ENCODE assay signal across 2 cellular contexts in the genomic region with DNA sequence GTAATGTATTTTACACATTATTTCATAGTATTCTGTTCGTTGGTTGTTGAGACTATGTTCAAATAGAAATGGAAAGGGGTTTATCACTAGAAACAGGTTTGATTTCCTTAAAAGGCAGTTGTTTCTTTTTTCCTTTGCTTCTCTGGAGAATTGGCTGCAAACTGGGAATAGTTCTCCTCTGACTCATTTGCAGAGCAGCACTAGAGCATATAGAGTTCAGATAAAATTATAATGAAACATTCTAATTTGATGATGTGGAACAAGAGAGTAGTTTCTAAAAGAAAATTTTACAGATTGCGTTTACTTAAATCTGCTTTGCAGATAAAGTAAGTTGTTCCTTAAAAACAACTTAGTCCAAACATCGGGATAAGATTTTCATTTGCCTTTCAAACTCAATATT.
TF ChIP-seq lines count a peak whose summit lies in the region.

No MANE protein-coding gene starts in this region.

TF ChIP-seq in A549, 52 proteins besides CTCF, POLR2A, EP300 and RAD21:
- TF ChIP-seq BHLHE40 (IDR thresholded peaks at IDR 0.05; ENCODE audit: low read depth, low read length) (no peak), JUNB (IDR thresholded peaks at IDR 0.05) (no peak), MAZ (IDR thresholded peaks at IDR 0.05; ENCODE audit: borderline replicate concordance, low read depth, low read length) (no peak)

TF ChIP-seq in H1, 55 proteins besides CTCF, POLR2A, EP300 and RAD21:
- TF ChIP-seq SIN3A (conservative IDR thresholded peaks at IDR 0.05 in 1 of 2, IDR thresholded peaks at IDR 0.05 in 1 of 2; ENCODE audit: low read depth in 1 of 2, low read length in 2 of 2): no peak
- TF ChIP-seq KDM4A (IDR thresholded peaks at IDR 0.05; ENCODE audit: low read depth, low read length, severe bottlenecking): no peak
- TF ChIP-seq, protein P1, sequence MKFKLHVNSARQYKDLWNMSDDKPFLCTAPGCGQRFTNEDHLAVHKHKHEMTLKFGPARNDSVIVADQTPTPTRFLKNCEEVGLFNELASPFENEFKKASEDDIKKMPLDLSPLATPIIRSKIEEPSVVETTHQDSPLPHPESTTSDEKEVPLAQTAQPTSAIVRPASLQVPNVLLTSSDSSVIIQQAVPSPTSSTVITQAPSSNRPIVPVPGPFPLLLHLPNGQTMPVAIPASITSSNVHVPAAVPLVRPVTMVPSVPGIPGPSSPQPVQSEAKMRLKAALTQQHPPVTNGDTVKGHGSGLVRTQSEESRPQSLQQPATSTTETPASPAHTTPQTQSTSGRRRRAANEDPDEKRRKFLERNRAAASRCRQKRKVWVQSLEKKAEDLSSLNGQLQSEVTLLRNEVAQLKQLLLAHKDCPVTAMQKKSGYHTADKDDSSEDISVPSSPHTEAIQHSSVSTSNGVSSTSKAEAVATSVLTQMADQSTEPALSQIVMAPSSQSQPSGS (IDR thresholded peaks at IDR 0.05; ENCODE audit: low read length): no peak
- no peak for TF ChIP-seq GABPA (IDR thresholded peaks at IDR 0.05; ENCODE audit: borderline replicate concordance, insufficient read depth, low read length)
- TF ChIP-seq JUND (IDR thresholded peaks at IDR 0.05; ENCODE audit: low read length): 0 out of 2 replicates have a peak, but pooled peaks have one; percentile 23
- TF ChIP-seq JUN (IDR thresholded peaks at IDR 0.05; ENCODE audit: low read depth, low read length): no peak
- no peak for TF ChIP-seq RFX5 (IDR thresholded peaks at IDR 0.05; ENCODE audit: borderline replicate concordance, low read depth, low read length)
- no peak for TF ChIP-seq CTBP2 (IDR thresholded peaks at IDR 0.05; ENCODE audit: borderline replicate concordance, insufficient read depth, insufficient read length, low read length)
- TF ChIP-seq SRF (IDR thresholded peaks at IDR 0.05; ENCODE audit: low read depth, low read length): peak; percentile 40; the same call in 1 of the 2 replicates
- no peak for TF ChIP-seq CEBPB (IDR thresholded peaks at IDR 0.05; ENCODE audit: low read depth, low read length)
- TF ChIP-seq TEAD4 (IDR thresholded peaks at IDR 0.05; ENCODE audit: low read depth, low read length): no peak
- no peak for TF ChIP-seq CREB1 (IDR thresholded peaks at IDR 0.05)
- TF ChIP-seq CBX5 (IDR thresholded peaks at IDR 0.05; ENCODE audit: low read depth, low read length): no peak
